In genomic region chr17:61126476-61127240, GRCh38 we compare ENCODE assay signal across 21 cellular contexts.
"Had no signal": no experiment of that assay in that cellular context is flagged by ENCODE, and none has a peak within 500 bp of the region (broad histone marks: within the 10 kb centered on the region; RNA-seq: fewer than 3 reads in every experiment).

No MANE protein-coding gene starts in this region.

- H3K27me3 Mint-ChIP-seq: activated B cell treated with CpG ODN at 0.5 μM for 24 hours; activated CD4-positive, alpha-beta T cell treated with anti-CD3 and anti-CD28 coated beads for 36 hours; activated naive CD4-positive, alpha-beta T cell treated with anti-CD3 and anti-CD28 coated beads, Interleukin-2, amount 50 U/mL, for 24 hours; memory B cell had no signal

- H3K4me3 Mint-ChIP-seq: activated B cell treated with CpG ODN at 0.5 μM for 24 hours; activated CD4-positive, alpha-beta T cell treated with anti-CD3 and anti-CD28 coated beads for 36 hours; activated naive CD4-positive, alpha-beta T cell treated with anti-CD3 and anti-CD28 coated beads, Interleukin-2, amount 50 U/mL, for 24 hours; memory B cell; T-helper 1 cell treated with Interleukin-12 subunit alpha and Interleukin-12 subunit beta and Interleukin-4 antibody, amounts not matched to agents 30 μg/mL and 1 μg/mL, for 36 hours had no signal

- H3K36me3 Mint-ChIP-seq: activated naive CD4-positive, alpha-beta T cell treated with anti-CD3 and anti-CD28 coated beads, Interleukin-2, amount 50 U/mL, for 24 hours had no signal

- H3K36me3 ChIP-seq: brain microvascular endothelial cell, sigmoid colon had no signal

- H3K4me3 ChIP-seq: mucosa of descending colon, sigmoid colon, smooth muscle cell had no signal

- H3K9me3 Mint-ChIP-seq: activated B cell treated with CpG ODN at 0.5 μM for 24 hours; activated naive CD4-positive, alpha-beta T cell treated with anti-CD3 and anti-CD28 coated beads, Interleukin-2, amount 50 U/mL, for 24 hours; memory B cell; T-helper 1 cell treated with Interleukin-12 subunit alpha and Interleukin-12 subunit beta and Interleukin-4 antibody, amounts not matched to agents 30 μg/mL and 1 μg/mL, for 36 hours had no signal

- H3K27ac ChIP-seq: brain microvascular endothelial cell, sigmoid colon had no signal

- H3K9me3 ChIP-seq: mucosa of descending colon, sigmoid colon had no signal

- ATAC-seq: activated CD4-positive, alpha-beta T cell treated with anti-CD3 and anti-CD28 coated beads for 36 hours; left lobe of liver; mucosa of descending colon had no signal

- H3K27me3 ChIP-seq: brain microvascular endothelial cell, sigmoid colon had no signal

- H3K27ac Mint-ChIP-seq: activated B cell treated with CpG ODN at 0.5 μM for 24 hours; activated CD4-positive, alpha-beta T cell treated with anti-CD3 and anti-CD28 coated beads for 36 hours; activated naive CD4-positive, alpha-beta T cell treated with anti-CD3 and anti-CD28 coated beads, Interleukin-2, amount 50 U/mL, for 24 hours; memory B cell; T-helper 1 cell treated with Interleukin-12 subunit alpha and Interleukin-12 subunit beta and Interleukin-4 antibody, amounts not matched to agents 30 μg/mL and 1 μg/mL, for 36 hours had no signal

- H3K4me2 ChIP-seq: smooth muscle cell had no signal

- DNase-seq: activated B cell treated with CpG ODN at 0.5 μM for 24 hours; activated CD4-positive, alpha-beta T cell treated with anti-CD3 and anti-CD28 coated beads for 36 hours; activated CD4-positive, alpha-beta T cell treated with anti-CD3 and anti-CD28 coated beads, Interleukin-2, amount 50 U/mL, for 4 hours; activated gamma-delta T cell; aorta; brain microvascular endothelial cell; caudate nucleus; dermis blood vessel endothelial cell; effector CD8-positive, alpha-beta T cell; mucosa of descending colon; occipital lobe; posterior cingulate gyrus; sigmoid colon; stimulated activated CD4-positive, alpha-beta T cell treated with anti-CD3 and anti-CD28 coated beads, Interleukin-4, amount 100 ng/mL, for 1 hour; stimulated activated naive CD4-positive, alpha-beta T cell treated with Interleukin-2 at 50 U/mL for 16 hours; T1000 had no signal

- H3K4me1 ChIP-seq: sigmoid colon had no signal
